ENCODE assay signal across 25 cellular contexts in genomic region chr19:18227781-18228271, GRCh38. TPM values are rescaled to one million over a fixed set of nuclear protein-coding genes. Genes with fewer than 3 reads are reported as not detected.
"Had no signal": no experiment of that assay in that cellular context is flagged by ENCODE, and none has a peak within 500 bp of the region (broad histone marks: within the 10 kb centered on the region; RNA-seq: fewer than 3 reads in every experiment).

No MANE protein-coding gene starts in this region.

- H3K27me3 ChIP-seq: testis had no signal

- H3K4me1 ChIP-seq: foreskin keratinocyte had no signal

- H3K9me3 ChIP-seq: testis had no signal

- FAIRE-seq: kidney, TTC549 had no signal

- DNase-seq: activated CD4-positive, alpha-beta T cell treated with anti-CD3 and anti-CD28 coated beads, Interleukin-2, amount 10 ng/mL, durations not matched to agents 7 days and 5 days; activated CD4-positive, CD25-positive, alpha-beta regulatory T cell treated with anti-CD3 and anti-CD28 coated beads, Interleukin-2, amount 50 U/mL, for 72 hours; activated CD8-positive, alpha-beta memory T cell treated with anti-CD3 and anti-CD28 coated beads, Interleukin-2, amount 10 ng/mL, durations not matched to agents 7 days and 5 days; activated CD8-positive, alpha-beta T cell treated with anti-CD3 and anti-CD28 coated beads for 36 hours; activated effector memory CD4-positive, alpha-beta T cell treated with anti-CD3 and anti-CD28 coated beads, Interleukin-2, amount 50 U/mL, for 16 hours; activated naive CD4-positive, alpha-beta T cell treated with anti-CD3 and anti-CD28 coated beads, Interleukin-2, amount 50 U/mL, for 16 hours; activated T-cell treated with anti-CD3 and anti-CD28 coated beads for 4 hours; aorta; caudate nucleus; dermis blood vessel endothelial cell; effector CD8-positive, alpha-beta T cell; erythroblast; foreskin keratinocyte; kidney; nephron progenitor cell; stimulated activated CD4-positive, alpha-beta T cell treated with anti-CD3 and anti-CD28 coated beads, Interleukin-2, amount 100 ng/mL, for 48 hours; stimulated activated CD8-positive, alpha-beta memory T cell treated with anti-CD3 and anti-CD28 coated beads, Interleukin-4, amount 100 ng/mL, for 48 hours; stimulated activated naive CD4-positive, alpha-beta T cell; T-helper 1 cell; testis; upper lobe of left lung; WERI-Rb-1 had no signal

- ATAC-seq: activated CD8-positive, alpha-beta memory T cell treated with anti-CD3 and anti-CD28 coated beads, Interleukin-2, amount 10 ng/mL, durations not matched to agents 7 days and 5 days; activated CD8-positive, alpha-beta T cell treated with anti-CD3 and anti-CD28 coated beads for 36 hours; foreskin keratinocyte; left lobe of liver had no signal

- H3K4me3 ChIP-seq: sigmoid colon, testis, upper lobe of left lung had no signal

- H3K36me3 ChIP-seq: sigmoid colon, upper lobe of left lung, WERI-Rb-1 had no signal

- H3K27ac ChIP-seq: foreskin keratinocyte, testis, upper lobe of left lung, WERI-Rb-1 had no signal

RNA-seq across cellular contexts. Expression of gene PDE4C, which starts 1.6 kb away (rescaled TPM):
- total RNA-seq: foreskin keratinocyte had no signal
- polyA plus RNA-seq: foreskin keratinocyte had no signal

RNA-seq across cellular contexts. Expression of gene IQCN, which starts 46.4 kb away (rescaled TPM):
- polyA plus RNA-seq: foreskin keratinocyte had no signal
